8 cellular contexts compared by ENCODE assay signal in genomic region chr20:35269055-35269781, GRCh38. TPM values are rescaled to one million over a fixed set of nuclear protein-coding genes. Genes with fewer than 3 reads are reported as not detected.
A peak's percentile ranks its signal among the peaks of the same experiment; 100 is the strongest.
DNase-seq lines count a peak whose midpoint lies in the region; ATAC-seq lines count a peak whose summit lies in the region.

No MANE protein-coding gene starts in this region.

- H3K4me1 Mint-ChIP-seq in natural killer cell treated with Interleukin-12 subunit alpha and Interleukin-12 subunit beta and Interleukin-15 and Interleukin-18, amount 100 ng/mL, for 72 hours (ENCODE audit: low read depth in 2 of 2): peaks cover 0 to 27% of the 10 kb centered on the region in 2 donors

- H3K9me3 Mint-ChIP-seq in natural killer cell treated with Interleukin-12 subunit alpha and Interleukin-12 subunit beta and Interleukin-15 and Interleukin-18, amount 100 ng/mL, for 72 hours: no peaks in the 10 kb centered on the region

- H3K27ac ChIP-seq in aorta (ENCODE audit: low read depth in 1 of 2, low read length in 2 of 2): no peak overlapping the region

- no peaks in the 10 kb centered on the region for H3K9me3 ChIP-seq in aorta (ENCODE audit: control insufficient read depth, low read length)

- H3K36me3 ChIP-seq in aorta (ENCODE audit: control insufficient read depth in 1 of 2, insufficient read depth in 2 of 2, low read length in 1 of 2): peaks cover 0 to 5% of the 10 kb centered on the region in 2 donors

- ATAC-seq in natural killer cell treated with Interleukin-12 subunit alpha and Interleukin-12 subunit beta and Interleukin-15 and Interleukin-18, amount 100 ng/mL, for 72 hours: peak; percentile 74 to 76
- ATAC-seq in aorta (ENCODE audit: low FRiP score) (peak; percentile 81), GM19023 (IDR thresholded peaks at IDR 0.05; ENCODE audit: unreplicated experiment) (no peak)

- H3K36me3 Mint-ChIP-seq in natural killer cell treated with Interleukin-12 subunit alpha and Interleukin-12 subunit beta and Interleukin-15 and Interleukin-18, amount 100 ng/mL, for 72 hours: no peaks in the 10 kb centered on the region

- no peak overlapping the region for H3K4me3 Mint-ChIP-seq in natural killer cell treated with Interleukin-12 subunit alpha and Interleukin-12 subunit beta and Interleukin-15 and Interleukin-18, amount 100 ng/mL, for 72 hours

- intact Hi-C loops in aorta (cut with DNase I): loop anchor here in 1 of 2 donors (10.0 kb wide), 1 partner anchor 64 kb away; no protein-coding TSS in a partner anchor

- H3K27me3 ChIP-seq in aorta (ENCODE audit: control insufficient read depth in 1 of 2, insufficient read depth in 2 of 2, low read length in 1 of 2): no peaks in the 10 kb centered on the region

- 43 to 44% methylated on average over 14 of the region's 14 CpGs for WGBS in aorta, 2 donors

- DNase-seq in AML-193 (lab: John Stamatoyannopoulos, UW) (peak; percentile 28 to 35), GM19238 (ENCODE audit: insufficient read length, low spot score) (peak; percentile 60), NCI-H69 (lab: John Stamatoyannopoulos, UW) (peak; percentile 64), activated T-cell treated with anti-CD3 and anti-CD28 coated beads for 4 hours (peak; percentile 21), fibroblast of gingiva (ENCODE audit: low read depth) (peak; percentile 31), aorta (peak in 1 of 2 donors; percentile 89)
- no peak for DNase-seq in natural killer cell treated with Interleukin-12 subunit alpha and Interleukin-12 subunit beta and Interleukin-15 and Interleukin-18, amount 100 ng/mL, for 72 hours (ENCODE audit: low spot score)

- H3K27me3 Mint-ChIP-seq in natural killer cell treated with Interleukin-12 subunit alpha and Interleukin-12 subunit beta and Interleukin-15 and Interleukin-18, amount 100 ng/mL, for 72 hours: no peaks in the 10 kb centered on the region

- no peak overlapping the region for H3K4me3 ChIP-seq in aorta (ENCODE audit: low read length in 2 of 2)

- H3K4me1 ChIP-seq in aorta (ENCODE audit: control insufficient read depth in 1 of 2, insufficient read depth in 2 of 2, low read length in 2 of 2): no peaks in the 10 kb centered on the region

- H3K27ac Mint-ChIP-seq in natural killer cell treated with Interleukin-12 subunit alpha and Interleukin-12 subunit beta and Interleukin-15 and Interleukin-18, amount 100 ng/mL, for 72 hours: no peak overlapping the region

RNA-seq across cellular contexts. Expression of gene MMP24OS, which starts 8.7 kb away (rescaled TPM):
- total RNA-seq in natural killer cell treated with Interleukin-12 subunit alpha and Interleukin-12 subunit beta and Interleukin-15 and Interleukin-18, amount 100 ng/mL, for 72 hours: 10 to 100 TPM; 35.6 to 51.2 TPM
- total RNA-seq in aorta: 10 to 100 TPM; 58.6 to 79.2 TPM
- polyA plus RNA-seq in aorta: 10 to 100 TPM; 50.8 to 61.4 TPM

RNA-seq across cellular contexts. Expression of gene EIF6, which starts 15.4 kb away (rescaled TPM):
- total RNA-seq in natural killer cell treated with Interleukin-12 subunit alpha and Interleukin-12 subunit beta and Interleukin-15 and Interleukin-18, amount 100 ng/mL, for 72 hours: 100 to 1,000 TPM; 154 to 233 TPM
- 10 to 100 TPM; 61.0 to 77.7 TPM for total RNA-seq in aorta
- 100 to 1,000 TPM in 1 of 2 donors, 10 to 100 TPM in 1; 78.1 to 147 TPM for polyA plus RNA-seq in aorta

RNA-seq across cellular contexts. Expression of gene FAM83C, which starts 23.0 kb away (rescaled TPM):
- under 1 TPM in 1 of 2 donors, not detected in 1; 0.10 TPM for total RNA-seq in natural killer cell treated with Interleukin-12 subunit alpha and Interleukin-12 subunit beta and Interleukin-15 and Interleukin-18, amount 100 ng/mL, for 72 hours
- total RNA-seq in aorta: not detected
- polyA plus RNA-seq in aorta: not detected

RNA-seq across cellular contexts. Expression of gene MMP24, which starts 42.7 kb away (rescaled TPM):
- not detected for total RNA-seq in natural killer cell treated with Interleukin-12 subunit alpha and Interleukin-12 subunit beta and Interleukin-15 and Interleukin-18, amount 100 ng/mL, for 72 hours
- total RNA-seq in aorta: 1 to 10 TPM in 1 of 2 donors, under 1 TPM in 1; 0.52 to 1.2 TPM
- polyA plus RNA-seq in aorta: under 1 TPM; 0.20 to 0.63 TPM
